Comparison of ENCODE assay signal across 12 cellular contexts in genomic region chr1:85584264-85584781, GRCh38. TPM values are rescaled to one million over a fixed set of nuclear protein-coding genes. Genes with fewer than 3 reads are reported as not detected.
A peak's percentile ranks its signal among the peaks of the same experiment; 100 is the strongest.
DNase-seq lines count a peak whose midpoint lies in the region; ATAC-seq and TF ChIP-seq lines count a peak whose summit lies in the region.
"Had no signal": no experiment of that assay in that cellular context is flagged by ENCODE, and none has a peak within 500 bp of the region (broad histone marks: within the 10 kb centered on the region; RNA-seq: fewer than 3 reads in every experiment).

No MANE protein-coding gene starts in this region.

- H3K4me2 ChIP-seq in GM23248 (ENCODE audit: unreplicated experiment): peak overlapping the region; percentile 89

- H3K4me3 Mint-ChIP-seq in stimulated activated naive CD8-positive, alpha-beta T cell treated with anti-CD3 and anti-CD28 coated beads, Interleukin-15, amount 100 ng/mL, for 72 hours: no peak overlapping the region
- H3K4me3 Mint-ChIP-seq: central memory CD8-positive, alpha-beta T cell; naive thymus-derived CD4-positive, alpha-beta T cell had no signal

- no peaks in the 10 kb centered on the region for H3K27me3 ChIP-seq in GM23248 (replicated peaks; ENCODE audit: insufficient read depth)

- H4K20me1 ChIP-seq in GM23248 (ENCODE audit: insufficient read depth): peaks cover 11% of the 10 kb centered on the region; the same call in 1 of the 2 replicates

- peaks cover 20% of the 10 kb centered on the region for H3K4me1 ChIP-seq in GM23248 (ENCODE audit: insufficient read depth)

- no peak for ATAC-seq in stimulated activated naive CD8-positive, alpha-beta T cell treated with anti-CD3 and anti-CD28 coated beads, Interleukin-15, amount 100 ng/mL, for 72 hours
- ATAC-seq in GM18520 (IDR thresholded peaks at IDR 0.05; ENCODE audit: unreplicated experiment) (no peak), HG03378 (IDR thresholded peaks at IDR 0.05; ENCODE audit: unreplicated experiment) (no peak)
- ATAC-seq: GM12878; naive thymus-derived CD4-positive, alpha-beta T cell had no signal

- no peak overlapping the region for H3K27ac Mint-ChIP-seq in stimulated activated naive CD8-positive, alpha-beta T cell treated with anti-CD3 and anti-CD28 coated beads, Interleukin-15, amount 100 ng/mL, for 72 hours
- H3K27ac Mint-ChIP-seq: naive thymus-derived CD4-positive, alpha-beta T cell had no signal

- H3K36me3 ChIP-seq in GM23248 (ENCODE audit: low read depth) (peaks cover 22% of the 10 kb centered on the region), SK-N-MC (ENCODE audit: insufficient read depth, low read length) (peaks cover 26% of the 10 kb centered on the region)

- peaks cover 58% of the 10 kb centered on the region for H3K79me2 ChIP-seq in GM23248 (ENCODE audit: insufficient read depth)

- H3K9me3 ChIP-seq in GM23248 (ENCODE audit: low read depth) (no peaks in the 10 kb centered on the region), SK-N-MC (ENCODE audit: low read depth, low read length) (no peaks in the 10 kb centered on the region)

- H3F3A ChIP-seq in GM23248 (ENCODE audit: insufficient read depth): peaks cover 63% of the 10 kb centered on the region

- H3K9me2 ChIP-seq in GM23248 (ENCODE audit: insufficient read depth): no peaks in the 10 kb centered on the region

- H3K9me3 Mint-ChIP-seq in stimulated activated naive CD8-positive, alpha-beta T cell treated with anti-CD3 and anti-CD28 coated beads, Interleukin-15, amount 100 ng/mL, for 72 hours: peaks cover 0 to 14% of the 10 kb centered on the region in 2 donors
- H3K9me3 Mint-ChIP-seq: central memory CD8-positive, alpha-beta T cell had no signal

- DNase-seq in GM23248 (peak; percentile 88), SK-N-MC (ENCODE audit: low read depth, low spot score) (peak; percentile 86), fibroblast of villous mesenchyme (ENCODE audit: low read depth) (peak; percentile 97), skeletal muscle cell (ENCODE audit: low read depth) (peak; percentile 82), cerebellum (ENCODE audit: low spot score) (no peak)
- DNase-seq in stimulated activated naive CD8-positive, alpha-beta T cell treated with anti-CD3 and anti-CD28 coated beads, Interleukin-15, amount 100 ng/mL, for 72 hours: no peak
- DNase-seq: naive thymus-derived CD4-positive, alpha-beta T cell; NCI-H1436 treated with DMSO at 0.1 percent for 48 hours had no signal

- no peak for TF ChIP-seq CTCF in fibroblast of villous mesenchyme (IDR thresholded peaks at IDR 0.05; ENCODE audit: insufficient read depth, low read depth, low read length)

- H3K27me3 Mint-ChIP-seq in stimulated activated naive CD8-positive, alpha-beta T cell treated with anti-CD3 and anti-CD28 coated beads, Interleukin-15, amount 100 ng/mL, for 72 hours: peaks cover 53% of the 10 kb centered on the region

- in situ Hi-C loops in GM23248 (cut with MboI): no loop called here

- WGBS in GM23248 (ENCODE audit: low coverage in 1 of 2, low lambda C conversion rate in 2 of 2, missing lambda C conversion rate in 2 of 2), 2 experiments: 5 to 8% methylated on average over 5 of the region's 5 CpGs

- H3K4me3 ChIP-seq in GM23248 (peak overlapping the region; percentile 98), SK-N-MC (peak overlapping the region; percentile 63), fibroblast of villous mesenchyme (ENCODE audit: low read depth, low read length) (no peak overlapping the region), skeletal muscle cell (ENCODE audit: low read depth, low read length) (no peak overlapping the region)
- H3K4me3 ChIP-seq: GM12878 had no signal

- H2AFZ ChIP-seq in GM23248: no peak overlapping the region

- H3K4me1 Mint-ChIP-seq in stimulated activated naive CD8-positive, alpha-beta T cell treated with anti-CD3 and anti-CD28 coated beads, Interleukin-15, amount 100 ng/mL, for 72 hours: peaks cover 27% of the 10 kb centered on the region

- peak overlapping the region; percentile 100 for H3K9ac ChIP-seq in GM23248
- H3K9ac ChIP-seq in SK-N-MC (ENCODE audit: insufficient read length): peak overlapping the region; percentile 3

- peak overlapping the region; percentile 96 for H3K27ac ChIP-seq in GM23248
- peak overlapping the region; percentile 78 for H3K27ac ChIP-seq in SK-N-MC

RNA-seq across cellular contexts. Expression of gene CCN1, which starts 3.8 kb away (rescaled TPM):
- total RNA-seq in GM23248 (2014; rRNA removed; shearing (Covaris generic)): 93.5 and 106 TPM in 2 replicates
- polyA plus RNA-seq in GM23248 (2016; fragmentation: Nextera tagmentation; extraction: Ambion mirVana): 930 and 943 TPM in 2 replicates
- 149 and 163 TPM in 2 replicates for total RNA-seq in fibroblast of villous mesenchyme
- 3.7 TPM for total RNA-seq in cerebellum
- total RNA-seq: naive thymus-derived CD4-positive, alpha-beta T cell had no signal
- polyA plus RNA-seq: naive thymus-derived CD4-positive, alpha-beta T cell had no signal

Comparison
In these comparisons a context has a peak if more than half of its experiments do, and no peak if none do; other contexts are left out.
1. DNase-seq: peak in GM23248 (single experiment), SK-N-MC (single experiment), fibroblast of villous mesenchyme (single experiment) and skeletal muscle cell (single experiment); none in stimulated activated naive CD8-positive, alpha-beta T cell treated with anti-CD3 and anti-CD28 coated beads, Interleukin-15, amount 100 ng/mL, for 72 hours (0 of 2) and cerebellum (single experiment).
2. H3K4me3 ChIP-seq: peak in GM23248 (single experiment) and SK-N-MC (single experiment); none in fibroblast of villous mesenchyme (single experiment) and skeletal muscle cell (single experiment).
3. RNA of gene CCN1, which starts 3.8 kb away (total RNA-seq): 149 to 163 TPM in fibroblast of villous mesenchyme and 93.5 to 106 TPM in GM23248; 3.7 TPM in cerebellum (single experiment); every median in the first group is over 10 times any median in the second.